ENCODE assay signal across 28 cellular contexts in genomic region chr2:26195006-26195961, GRCh38. TPM values are rescaled to one million over a fixed set of nuclear protein-coding genes. Genes with fewer than 3 reads are reported as not detected.
A peak's percentile ranks its signal among the peaks of the same experiment; 100 is the strongest.
DNase-seq lines count a peak whose midpoint lies in the region; ATAC-seq and TF ChIP-seq lines count a peak whose summit lies in the region.
"Had no signal": no experiment of that assay in that cellular context is flagged by ENCODE, and none has a peak within 500 bp of the region (broad histone marks: within the 10 kb centered on the region; RNA-seq: fewer than 3 reads in every experiment).

No MANE protein-coding gene starts in this region.

- no peaks in the 10 kb centered on the region for H3K9me3 Mint-ChIP-seq in activated naive CD4-positive, alpha-beta T cell treated with anti-CD3 and anti-CD28 coated beads, Interleukin-2, amount 50 U/mL, for 72 hours
- H3K9me3 Mint-ChIP-seq in activated naive CD4-positive, alpha-beta T cell treated with anti-CD3 and anti-CD28 coated beads for 36 hours, result no peaks in the 10 kb centered on the region
- H3K9me3 Mint-ChIP-seq: activated naive CD8-positive, alpha-beta T cell treated with anti-CD3 and anti-CD28 coated beads, Interleukin-2, amount 10 ng/mL, durations not matched to agents 7 days and 5 days; effector memory CD8-positive, alpha-beta T cell had no signal

- peak overlapping the region; percentile 31 for H3K4me2 ChIP-seq in parathyroid adenoma (ENCODE audit: low read length)

- peaks cover 0 to 20% of the 10 kb centered on the region in 2 donors for H3K36me3 Mint-ChIP-seq in activated naive CD4-positive, alpha-beta T cell treated with anti-CD3 and anti-CD28 coated beads, Interleukin-2, amount 50 U/mL, for 72 hours
- peaks cover 20% of the 10 kb centered on the region for H3K36me3 Mint-ChIP-seq in activated naive CD4-positive, alpha-beta T cell treated with anti-CD3 and anti-CD28 coated beads for 36 hours (ENCODE audit: low read depth)

- H3K79me2 ChIP-seq in parathyroid adenoma, result no peaks in the 10 kb centered on the region

- no peaks in the 10 kb centered on the region for H3K27me3 Mint-ChIP-seq in activated naive CD4-positive, alpha-beta T cell treated with anti-CD3 and anti-CD28 coated beads for 36 hours (ENCODE audit: low read depth)
- H3K27me3 Mint-ChIP-seq: activated naive CD8-positive, alpha-beta T cell treated with anti-CD3 and anti-CD28 coated beads, Interleukin-2, amount 10 ng/mL, durations not matched to agents 7 days and 5 days; effector memory CD8-positive, alpha-beta T cell had no signal

- H3K4me3 ChIP-seq in HEK293 (ENCODE audit: low read depth, low read length) (no peak overlapping the region), fibroblast of villous mesenchyme (ENCODE audit: low read depth, low read length) (no peak overlapping the region), parathyroid adenoma (ENCODE audit: low read depth, low read length) (no peak overlapping the region)
- H3K4me3 ChIP-seq: ascending aorta, GM12878, heart left ventricle, thoracic aorta had no signal

- H3K36me3 ChIP-seq in HEK293 (ENCODE audit: control insufficient read depth in 2 of 2, insufficient read depth in 1 of 2, low read length in 2 of 2), result peaks cover 5 to 90% of the 10 kb centered on the region in 2 experiments; a peak in 2 of 3 replicates
- no peaks in the 10 kb centered on the region for H3K36me3 ChIP-seq in parathyroid adenoma (ENCODE audit: control insufficient read depth, insufficient read depth, low read length)

- no peak for DNase-seq in activated naive CD4-positive, alpha-beta T cell treated with anti-CD3 and anti-CD28 coated beads, Interleukin-2, amount 50 U/mL, for 72 hours (ENCODE audit: low spot score in 2 of 2)
- DNase-seq in activated naive CD4-positive, alpha-beta T cell treated with anti-CD3 and anti-CD28 coated beads for 36 hours, result no peak
- DNase-seq in fibroblast of villous mesenchyme (ENCODE audit: low read depth), result peak; percentile 11
- DNase-seq in activated CD4-positive, alpha-beta T cell treated with anti-CD3 and anti-CD28 coated beads, Interleukin-2, amount 50 U/mL, for 4 hours, result no peak
- DNase-seq: activated CD4-positive, alpha-beta T cell treated with anti-CD3 and anti-CD28 coated beads, Interleukin-2, amount 50 U/mL, for 48 hours; activated CD8-positive, alpha-beta memory T cell treated with anti-CD3 and anti-CD28 coated beads, Interleukin-2, amount 50 U/mL, for 4 hours; activated naive CD8-positive, alpha-beta T cell treated with anti-CD3 and anti-CD28 coated beads, Interleukin-2, amount 10 ng/mL, durations not matched to agents 7 days and 5 days; effector memory CD8-positive, alpha-beta T cell; erythroblast; foreskin keratinocyte; heart left ventricle; KG1; left ventricle myocardium superior; MM.1S; NCI-H1930; OCI-M1; retina; small intestine; stimulated activated naive CD8-positive, alpha-beta T cell treated with anti-CD3 and anti-CD28 coated beads, Interleukin-15, Interleukin-2, amounts not matched to agents 100 U/mL and 50 U/mL, for 24 hours; T-helper 2 cell had no signal

- H3K9me3 ChIP-seq in HEK293 (ENCODE audit: control insufficient read depth, insufficient read depth, low read depth, low read length) (no peaks in the 10 kb centered on the region), parathyroid adenoma (ENCODE audit: control insufficient read depth, low read length) (no peaks in the 10 kb centered on the region)
- H3K9me3 ChIP-seq: ascending aorta, heart left ventricle, thoracic aorta had no signal

- peaks cover 4% of the 10 kb centered on the region for H3K4me1 Mint-ChIP-seq in activated naive CD4-positive, alpha-beta T cell treated with anti-CD3 and anti-CD28 coated beads for 36 hours (ENCODE audit: low read depth)
- H3K4me1 Mint-ChIP-seq: activated naive CD8-positive, alpha-beta T cell treated with anti-CD3 and anti-CD28 coated beads, Interleukin-2, amount 10 ng/mL, durations not matched to agents 7 days and 5 days had no signal

- no peak for ATAC-seq in activated naive CD4-positive, alpha-beta T cell treated with anti-CD3 and anti-CD28 coated beads, Interleukin-2, amount 50 U/mL, for 72 hours
- no peak for ATAC-seq in GM21825 (IDR thresholded peaks at IDR 0.05; ENCODE audit: unreplicated experiment)
- ATAC-seq: activated CD4-positive, CD25-positive, alpha-beta regulatory T cell treated with anti-CD3 and anti-CD28 coated beads, Interleukin-2, amount 50 U/mL, for 24 hours; effector memory CD8-positive, alpha-beta T cell; foreskin keratinocyte; GM12878; heart left ventricle; left ventricle myocardium superior; stimulated activated naive CD8-positive, alpha-beta T cell treated with anti-CD3 and anti-CD28 coated beads, Interleukin-15, Interleukin-2, amounts not matched to agents 100 U/mL and 50 U/mL, for 24 hours had no signal

- POLR2A ChIA-PET in HEK293 (lab: Yijun Ruan, JAX), result no interaction called here

- 0 out of 2 replicates have a peak, but pooled peaks cover 3% of the 10 kb centered on the region for H3K4me1 ChIP-seq in HEK293 (ENCODE audit: control insufficient read depth, insufficient read depth, low read length)
- peaks cover 90% of the 10 kb centered on the region for H3K4me1 ChIP-seq in parathyroid adenoma
- H3K4me1 ChIP-seq: ascending aorta, foreskin keratinocyte had no signal

- TF ChIP-seq CTCF in HEK293 (tag by site-specific recombination; IDR thresholded peaks at IDR 0.05) (no peak), fibroblast of villous mesenchyme (IDR thresholded peaks at IDR 0.05; ENCODE audit: insufficient read depth, low read depth, low read length) (no peak), parathyroid adenoma (IDR thresholded peaks at IDR 0.05) (no peak)

- H3K27ac Mint-ChIP-seq in activated naive CD4-positive, alpha-beta T cell treated with anti-CD3 and anti-CD28 coated beads, Interleukin-2, amount 50 U/mL, for 72 hours, result peak overlapping the region; percentile 6 to 30
- H3K27ac Mint-ChIP-seq in activated naive CD4-positive, alpha-beta T cell treated with anti-CD3 and anti-CD28 coated beads for 36 hours, result no peak overlapping the region
- H3K27ac Mint-ChIP-seq: activated naive CD8-positive, alpha-beta T cell treated with anti-CD3 and anti-CD28 coated beads, Interleukin-2, amount 10 ng/mL, durations not matched to agents 7 days and 5 days had no signal

- intact Hi-C loops in activated naive CD4-positive, alpha-beta T cell treated with anti-CD3 and anti-CD28 coated beads for 36 hours (cut with micrococcal nuclease), result no loop called here

- H3K27ac ChIP-seq in HEK293 (ENCODE audit: extremely low read depth, low read depth, low read length) (no peak overlapping the region), parathyroid adenoma (peak overlapping the region; percentile 97)
- H3K27ac ChIP-seq: ascending aorta, foreskin keratinocyte, heart left ventricle, HL-60, thoracic aorta had no signal

- H3K4me3 Mint-ChIP-seq in activated naive CD4-positive, alpha-beta T cell treated with anti-CD3 and anti-CD28 coated beads for 36 hours, result no peak overlapping the region
- H3K4me3 Mint-ChIP-seq: activated naive CD8-positive, alpha-beta T cell treated with anti-CD3 and anti-CD28 coated beads, Interleukin-2, amount 10 ng/mL, durations not matched to agents 7 days and 5 days; effector memory CD8-positive, alpha-beta T cell had no signal

- CTCF ChIA-PET in activated naive CD4-positive, alpha-beta T cell treated with anti-CD3 and anti-CD28 coated beads for 36 hours (lab: Charles Lee), result interaction anchor here (0.7 kb wide), 1 partner anchor 10 kb away, joined by 3 read pairs; no protein-coding TSS in a partner anchor
- CTCF ChIA-PET in HEK293 (lab: Yijun Ruan, JAX), result interaction anchor here (0.7 kb wide), 1 partner anchor 14 kb away, joined by 7 read pairs; no protein-coding TSS in a partner anchor

- no peak overlapping the region for H2AFZ ChIP-seq in parathyroid adenoma

- no peaks in the 10 kb centered on the region for H3K27me3 ChIP-seq in parathyroid adenoma (ENCODE audit: control insufficient read depth, insufficient read depth, low read length)
- H3K27me3 ChIP-seq: ascending aorta, foreskin keratinocyte, heart left ventricle had no signal

- H3K9ac ChIP-seq in parathyroid adenoma, result no peak overlapping the region

TF ChIP-seq in HEK293, 187 proteins besides CTCF, POLR2A, EP300 and RAD21:
- TF ChIP-seq WT1 (tag by site-specific recombination; IDR thresholded peaks at IDR 0.05) (peak; percentile 73), SALL2 (tag by site-specific recombination; IDR thresholded peaks at IDR 0.05; ENCODE audit: borderline replicate concordance) (no peak), ZNF202 (tag by site-specific recombination; IDR thresholded peaks at IDR 0.05; ENCODE audit: borderline replicate concordance) (no peak), ZNF654 (tag by site-specific recombination; IDR thresholded peaks at IDR 0.05; ENCODE audit: low read depth) (no peak), PRDM6 (tag by site-specific recombination; IDR thresholded peaks at IDR 0.05) (peak; percentile 64; the same call in 1 of the 2 replicates)

RNA-seq across cellular contexts. Expression of gene GAREM2, which starts 22.4 kb away (rescaled TPM):
- 10 to 100 TPM in 1 of 2 donors, under 1 TPM in 1; 0.96 to 10.4 TPM for total RNA-seq in activated naive CD4-positive, alpha-beta T cell treated with anti-CD3 and anti-CD28 coated beads, Interleukin-2, amount 50 U/mL, for 72 hours
- 1 to 10 TPM; 1.1 to 1.3 TPM for total RNA-seq in activated naive CD4-positive, alpha-beta T cell treated with anti-CD3 and anti-CD28 coated beads for 36 hours
- 0.97 and 2.2 TPM in 2 replicates for total RNA-seq in fibroblast of villous mesenchyme

RNA-seq across cellular contexts. Expression of gene HADHA, which starts 49.1 kb away (rescaled TPM):
- 100 to 1,000 TPM in 1 of 2 donors, 10 to 100 TPM in 1; 85.0 to 140 TPM for total RNA-seq in activated naive CD4-positive, alpha-beta T cell treated with anti-CD3 and anti-CD28 coated beads, Interleukin-2, amount 50 U/mL, for 72 hours
- 100 to 1,000 TPM; 117 to 123 TPM for total RNA-seq in activated naive CD4-positive, alpha-beta T cell treated with anti-CD3 and anti-CD28 coated beads for 36 hours
- total RNA-seq in fibroblast of villous mesenchyme, result 120 and 122 TPM in 2 replicates

RNA-seq across cellular contexts. Expression of gene HADHB, which starts 49.5 kb away (rescaled TPM):
- total RNA-seq in activated naive CD4-positive, alpha-beta T cell treated with anti-CD3 and anti-CD28 coated beads, Interleukin-2, amount 50 U/mL, for 72 hours, result 10 to 100 TPM; 60.8 to 74.1 TPM
- total RNA-seq in activated naive CD4-positive, alpha-beta T cell treated with anti-CD3 and anti-CD28 coated beads for 36 hours, result 10 to 100 TPM; 65.1 to 67.6 TPM
- 80.5 and 106 TPM in 2 replicates for total RNA-seq in fibroblast of villous mesenchyme
